ENCODE assay signal across 20 cellular contexts in the genomic region with DNA sequence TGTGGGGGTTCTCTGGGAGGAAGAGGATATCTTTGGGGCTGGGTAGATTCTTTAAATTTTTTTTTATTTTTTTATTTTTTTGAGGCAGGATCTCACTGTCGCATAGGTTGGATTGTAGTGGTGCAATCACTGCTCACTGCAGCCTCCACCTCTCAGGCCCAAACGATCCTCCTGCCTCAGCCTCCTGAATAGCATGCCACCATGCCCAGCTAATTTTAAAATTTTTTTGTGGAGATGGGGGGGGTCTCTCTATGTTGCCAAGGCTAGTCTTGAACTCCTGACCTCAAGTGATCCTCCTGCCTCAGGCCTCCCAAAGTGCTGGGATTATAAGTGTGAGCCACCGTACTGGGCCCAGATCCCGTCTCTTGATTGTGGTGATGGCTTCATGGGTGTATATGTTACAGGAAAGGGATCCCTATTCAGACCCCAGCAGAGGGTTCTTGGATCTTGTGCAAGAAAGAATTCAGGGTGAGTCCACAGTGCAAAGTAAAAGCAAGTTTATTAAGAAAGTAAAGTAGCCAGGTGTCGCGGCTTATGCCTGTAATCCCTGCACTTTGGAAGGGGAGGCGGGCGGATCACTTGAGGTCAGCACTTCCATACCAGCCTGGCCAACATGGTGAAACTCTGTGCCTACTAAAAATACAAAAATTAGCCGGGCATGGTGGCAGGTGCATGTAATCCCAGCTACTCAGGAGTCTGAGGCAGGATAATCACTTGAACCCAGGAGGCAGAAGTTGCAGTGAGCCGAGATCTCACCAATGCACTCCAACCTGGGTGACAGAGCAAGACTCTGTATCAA. TPM values are rescaled to one million over a fixed set of nuclear protein-coding genes. Genes with fewer than 3 reads are reported as not detected.
DNase-seq lines count a peak whose midpoint lies in the region; ATAC-seq, FAIRE-seq and TF ChIP-seq lines count a peak whose summit lies in the region.
"Had no signal": no experiment of that assay in that cellular context is flagged by ENCODE, and none has a peak within 500 bp of the region (broad histone marks: within the 10 kb centered on the region; RNA-seq: fewer than 3 reads in every experiment).

No MANE protein-coding gene starts in this region.

- H3F3A ChIP-seq in neural progenitor cell (ENCODE audit: low read depth): peaks cover 27% of the 10 kb centered on the region

- H3K79me2 ChIP-seq in K562 (ENCODE audit: control insufficient read depth, insufficient read depth, low read length) (peaks cover 58% of the 10 kb centered on the region), neural progenitor cell (ENCODE audit: low read depth) (peaks cover 51% of the 10 kb centered on the region)

- no peak overlapping the region for H2AFZ ChIP-seq in K562 (ENCODE audit: low read depth, low read length)
- no peak overlapping the region for H2AFZ ChIP-seq in neural progenitor cell (replicated peaks)

- no peaks in the 10 kb centered on the region for H3K9me3 ChIP-seq in CD4-positive, alpha-beta memory T cell (ENCODE audit: control insufficient read depth in 1 of 2, low read length in 2 of 2)
- H3K9me3 ChIP-seq in K562 (replicated peaks; ENCODE audit: control insufficient read depth, insufficient read depth, low read depth, low read length) (no peaks in the 10 kb centered on the region), neural progenitor cell (ENCODE audit: low read depth) (no peaks in the 10 kb centered on the region)
- H3K9me3 ChIP-seq: gastroesophageal sphincter, neutrophil, tibial nerve had no signal

- H3K9me3 Mint-ChIP-seq in activated CD4-positive, alpha-beta T cell treated with anti-CD3 and anti-CD28 coated beads for 36 hours (ENCODE audit: low read depth): no peaks in the 10 kb centered on the region
- no peaks in the 10 kb centered on the region for H3K9me3 Mint-ChIP-seq in CD4-positive, alpha-beta memory T cell
- no peaks in the 10 kb centered on the region for H3K9me3 Mint-ChIP-seq in neural progenitor cell

- in situ Hi-C loops in K562 (cut with MboI): no loop called here

- H3K27me3 Mint-ChIP-seq in activated CD4-positive, alpha-beta T cell treated with anti-CD3 and anti-CD28 coated beads for 36 hours: no peaks in the 10 kb centered on the region
- no peaks in the 10 kb centered on the region for H3K27me3 Mint-ChIP-seq in CD4-positive, alpha-beta memory T cell
- H3K27me3 Mint-ChIP-seq in neural progenitor cell (ENCODE audit: insufficient read depth, low read depth): peaks cover 3% of the 10 kb centered on the region

- no peak for TF ChIP-seq RAD21 in K562 (CRISPR knock-in tag; conservative IDR thresholded peaks at IDR 0.05 in 1 of 2, IDR thresholded peaks at IDR 0.05 in 1 of 2)

- H3K36me3 ChIP-seq in CD4-positive, alpha-beta memory T cell (ENCODE audit: insufficient read depth, low read length): peaks cover under 1% of the 10 kb centered on the region
- peaks cover 28% of the 10 kb centered on the region for H3K36me3 ChIP-seq in K562 (ENCODE audit: control insufficient read depth, insufficient read depth, low read length)
- H3K36me3 ChIP-seq in neural progenitor cell: no peaks in the 10 kb centered on the region

- H3K9me1 ChIP-seq in K562 (ENCODE audit: control insufficient read depth, insufficient read depth, low read length): no peaks in the 10 kb centered on the region

- no peaks in the 10 kb centered on the region; the same call in 1 of the 2 replicates for H4K20me1 ChIP-seq in K562 (replicated peaks; ENCODE audit: control insufficient read depth, insufficient read depth, low read length)
- peaks cover 24% of the 10 kb centered on the region for H4K20me1 ChIP-seq in neural progenitor cell (ENCODE audit: low read depth)

- 86% methylated on average over 10 of the region's 10 CpGs for WGBS in K562 (ENCODE audit: insufficient coverage, low coverage, missing lambda C conversion rate)

- no peaks in the 10 kb centered on the region for H3K27me3 ChIP-seq in CD4-positive, alpha-beta memory T cell (ENCODE audit: insufficient read depth, low read length)
- H3K27me3 ChIP-seq in K562 (ENCODE audit: control insufficient read depth in 2 of 2, insufficient read depth in 2 of 2, low read length in 2 of 2): no peaks in the 10 kb centered on the region
- no peaks in the 10 kb centered on the region for H3K27me3 ChIP-seq in neural progenitor cell
- H3K27me3 ChIP-seq: gastroesophageal sphincter, neutrophil, tibial nerve had no signal

- H3K9ac ChIP-seq in K562 (ENCODE audit: insufficient read depth in 1 of 2, low read depth in 2 of 2, low read length in 2 of 2) (no peak overlapping the region), neural progenitor cell (no peak overlapping the region)

- no peak for TF ChIP-seq CTCF in K562 (IDR thresholded peaks at IDR 0.05 in 2 of 3, conservative IDR thresholded peaks at IDR 0.05 in 1 of 3; ENCODE audit: insufficient read depth in 2 of 3, low read depth in 1 of 3, low read length in 3 of 3)
- TF ChIP-seq CTCF in neural progenitor cell (IDR thresholded peaks at IDR 0.05): no peak

- no peak for FAIRE-seq in K562 (lab: Jason Lieb, UNC)
- FAIRE-seq: A204.1, TTC549 had no signal

- TF ChIP-seq POLR2A in K562 (conservative IDR thresholded peaks at IDR 0.05): no peak

- peaks cover 24% of the 10 kb centered on the region for H3K4me1 Mint-ChIP-seq in activated CD4-positive, alpha-beta T cell treated with anti-CD3 and anti-CD28 coated beads for 36 hours
- peaks cover 17 to 45% (median 31%) of the 10 kb centered on the region in 4 donors for H3K4me1 Mint-ChIP-seq in CD4-positive, alpha-beta memory T cell
- H3K4me1 Mint-ChIP-seq in neural progenitor cell: peaks cover 25% of the 10 kb centered on the region

- no peak overlapping the region for H3K4me2 ChIP-seq in K562 (ENCODE audit: insufficient read depth, low read length)
- H3K4me2 ChIP-seq in neural progenitor cell: no peak overlapping the region

- no peak for ATAC-seq in activated CD4-positive, alpha-beta T cell treated with anti-CD3 and anti-CD28 coated beads for 36 hours
- no peak for ATAC-seq in K562
- ATAC-seq in HG02840 (IDR thresholded peaks at IDR 0.05; ENCODE audit: low FRiP score, unreplicated experiment): no peak
- ATAC-seq: esophagus mucosa, gastroesophageal sphincter had no signal

- peak overlapping the region; percentile 78 for H3K27ac Mint-ChIP-seq in activated CD4-positive, alpha-beta T cell treated with anti-CD3 and anti-CD28 coated beads for 36 hours
- peak overlapping the region in 4 of 7 donors; percentile 32 to 96 (median 68) for H3K27ac Mint-ChIP-seq in CD4-positive, alpha-beta memory T cell
- no peak overlapping the region for H3K27ac Mint-ChIP-seq in neural progenitor cell

- CTCF ChIA-PET in activated CD4-positive, alpha-beta T cell treated with anti-CD3 and anti-CD28 coated beads for 36 hours (lab: Charles Lee): interaction anchor here (1.2 kb wide), 1 partner anchor 36 kb away, joined by 5 read pairs; the partner anchor contains the start of gene VAMP8
- CTCF ChIA-PET in CD4-positive, alpha-beta memory T cell (lab: Charles Lee; ENCODE audit: partially characterized antibody): interaction anchor here (0.7 kb wide), 1 partner anchor 10 kb away, joined by 3 read pairs; no protein-coding TSS in a partner anchor
- CTCF ChIA-PET in K562 (lab: Yijun Ruan, JAX; ENCODE audit: low intra/inter-chr PET ratio): no interaction called here

- TSS peak; percentile 12 for BruUV-seq in K562 (replicated peaks; lab: Mats Ljungman, UMichigan)

- no peak overlapping the region for H3K4me3 ChIP-seq in CD4-positive, alpha-beta memory T cell (ENCODE audit: low read length in 2 of 2)
- H3K4me3 ChIP-seq in K562 (no peak overlapping the region), neural progenitor cell (no peak overlapping the region)
- H3K4me3 ChIP-seq: gastroesophageal sphincter, tibial nerve had no signal

- no peak for TF ChIP-seq EP300 in K562 (IDR thresholded peaks at IDR 0.05; ENCODE audit: low read length)

- peaks cover 49% of the 10 kb centered on the region for H3K4me1 ChIP-seq in CD4-positive, alpha-beta memory T cell (ENCODE audit: insufficient read depth, low read length)
- H3K4me1 ChIP-seq in K562 (replicated peaks in 1 of 2; ENCODE audit: control insufficient read depth in 2 of 2, insufficient read depth in 2 of 2, low read length in 2 of 2): peaks cover 11 to 33% of the 10 kb centered on the region in 2 experiments; a peak in 4 of 5 replicates
- peaks cover 10% of the 10 kb centered on the region for H3K4me1 ChIP-seq in neural progenitor cell

- H3K36me3 Mint-ChIP-seq in activated CD4-positive, alpha-beta T cell treated with anti-CD3 and anti-CD28 coated beads for 36 hours (ENCODE audit: low read depth): peaks cover 22% of the 10 kb centered on the region
- H3K36me3 Mint-ChIP-seq in CD4-positive, alpha-beta memory T cell: peaks cover 6 to 27% of the 10 kb centered on the region in 2 donors
- peaks cover 5% of the 10 kb centered on the region for H3K36me3 Mint-ChIP-seq in neural progenitor cell

- DNase-seq in activated CD4-positive, alpha-beta T cell treated with anti-CD3 and anti-CD28 coated beads for 36 hours: no peak
- DNase-seq in activated CD4-positive, alpha-beta T cell treated with anti-CD3 and anti-CD28 coated beads, Interleukin-2, amount 50 U/mL, for 1 hour: no peak
- DNase-seq in CD4-positive, alpha-beta memory T cell: no peak
- DNase-seq in K562 (ENCODE audit: extremely low read depth in 1 of 4, low spot score in 3 of 4): no peak
- no peak for DNase-seq in neural progenitor cell (ENCODE audit: low spot score)
- DNase-seq in iPS-NIHi7 (ENCODE audit: extremely low spot score): no peak
- no peak for DNase-seq in NCI-H146 (lab: John Stamatoyannopoulos, UW)
- DNase-seq: DMS 273 treated with DMSO at 0.1 percent for 48 hours; GDM1; GOT3; mesenchymal stem cell; NCI-H510A treated with DMSO at 0.1 percent for 48 hours; stimulated activated CD4-positive, alpha-beta T cell treated with anti-CD3 and anti-CD28 coated beads, Interleukin-15, amount 100 ng/mL, for 24 hours had no signal

- POLR2A ChIA-PET in activated CD4-positive, alpha-beta T cell treated with anti-CD3 and anti-CD28 coated beads for 36 hours (lab: Charles Lee): no interaction called here
- POLR2A ChIA-PET in CD4-positive, alpha-beta memory T cell (lab: Charles Lee; ENCODE audit: partially characterized antibody): interaction anchor here (1.3 to 6.5 kb wide), 5 partner anchors 11 to 75 kb away, joined by 4 to 86 read pairs (median 31); partner anchors contain the start of genes MAT2A, RNF181 and TMEM150A
- POLR2A ChIA-PET in K562 (lab: Yijun Ruan, JAX): interaction anchor here (0.7 to 1.3 kb wide), 7 partner anchors 9 to 76 kb away, joined by 3 to 5 read pairs (median 3); partner anchors contain the start of genes MAT2A and RNF181

- intact Hi-C loops in activated CD4-positive, alpha-beta T cell treated with anti-CD3 and anti-CD28 coated beads for 36 hours (cut with DNase I, micrococcal nuclease): loop anchor here (2.0 to 10.0 kb wide), 6 partner anchors 37 to 949 kb away; partner anchors contain the start of genes CHMP3 (in 1 of the 2), KDM3A (in 1 of the 2), MRPL35 (in 1 of the 2) and POLR1A (in 1 of the 2)
- intact Hi-C loops in CD4-positive, alpha-beta memory T cell (cut with micrococcal nuclease): loop anchor here (10.0 kb wide), 1 partner anchor 289 kb away; the partner anchor contains the start of gene TGOLN2
- intact Hi-C loops in K562 (cut with micrococcal nuclease): loop anchor here (5.0 kb wide), 1 partner anchor 37 kb away; the partner anchor contains the start of gene VAMP8

- no peak overlapping the region for H3K27ac ChIP-seq in CD4-positive, alpha-beta memory T cell (ENCODE audit: low read depth, low read length)
- H3K27ac ChIP-seq in K562 (ENCODE audit: extremely low read depth, low read depth, low read length) (no peak overlapping the region), neural progenitor cell (no peak overlapping the region)
- H3K27ac ChIP-seq: tibial nerve had no signal

- H3K4me3 Mint-ChIP-seq in activated CD4-positive, alpha-beta T cell treated with anti-CD3 and anti-CD28 coated beads for 36 hours: no peak overlapping the region
- H3K4me3 Mint-ChIP-seq in CD4-positive, alpha-beta memory T cell: peak overlapping the region in 4 of 8 donors; percentile 6 to 51 (median 50)
- peak overlapping the region; percentile 48 for H3K4me3 Mint-ChIP-seq in neural progenitor cell

RNA-seq across cellular contexts. Expression of gene C2orf68, which starts 2.0 kb away (rescaled TPM):
- 10 to 100 TPM; 33.7 to 47.2 TPM for total RNA-seq in activated CD4-positive, alpha-beta T cell treated with anti-CD3 and anti-CD28 coated beads for 36 hours
- total RNA-seq in CD4-positive, alpha-beta memory T cell: 10 to 100 TPM; 87.3 to 89.9 TPM
- polyA plus RNA-seq in CD4-positive, alpha-beta memory T cell: 10 to 100 TPM; 16.9 to 19.4 TPM
- total RNA-seq in K562 (2011; cell fraction: chromatin; rRNA removed; ENCODE audit: low replicate concordance): 48.1 and 80.4 TPM in 2 replicates
- total RNA-seq in K562 (2011; cell fraction: nucleolus; rRNA removed): 45.8 and 61.2 TPM in 2 replicates
- total RNA-seq in K562 (2011; cell fraction: nucleoplasm; rRNA removed): 58.4 and 76.0 TPM in 2 replicates
- total RNA-seq in K562 (2014; rRNA removed) (22.1 and 33.2 TPM in 2 replicates), K562 (2014; rRNA removed; fragmentation: Illumina TruSeq; extraction: Trizol) (29.4 and 31.7 TPM in 2 replicates), K562 (2015; rRNA removed; fragmentation: Illumina TruSeq; extraction: Trizol) (26.8 and 30.1 TPM in 2 replicates), K562 (2021) (36.6 and 41.6 TPM in 2 replicates), neural progenitor cell (ENCODE audit: low replicate concordance) (31.1 and 47.6 TPM in 2 replicates)
- polyA plus RNA-seq in K562 (2011; rRNA removed) (32.6 and 50.0 TPM in 2 replicates), K562 (2014; fragmentation: Illumina TruSeq; extraction: Trizol) (31.7 and 31.8 TPM in 2 replicates), K562 (2014; fragmentation: Nextera tagmentation; extraction: Ambion mirVana) (10 to 100 TPM; 33.1 to 33.4 TPM), K562 (2014; rRNA removed) (27.5 and 31.5 TPM in 2 replicates)
- 29.4 and 39.0 TPM in 2 replicates for polyA plus RNA-seq in K562 (2011; cell fraction: cytosol; rRNA removed)
- polyA plus RNA-seq in K562 (2011; cell fraction: nucleus; rRNA removed): 36.4 and 51.5 TPM in 2 replicates
- 25.7 and 42.8 TPM in 2 replicates for polyA plus RNA-seq in K562 (2012)
- polyA minus RNA-seq in K562 (2011; rRNA and poly(A)+ RNA removed): 24.7 and 40.2 TPM in 2 replicates
- polyA minus RNA-seq in K562 (2011; cell fraction: cytosol; rRNA and poly(A)+ RNA removed): 13.6 and 33.5 TPM in 2 replicates
- polyA minus RNA-seq in K562 (2011; cell fraction: nucleus; rRNA and poly(A)+ RNA removed): 15.9 and 17.7 TPM in 2 replicates

RNA-seq across cellular contexts. Expression of gene USP39, which starts 2.1 kb away (rescaled TPM):
- 10 to 100 TPM; 81.2 to 95.3 TPM for total RNA-seq in activated CD4-positive, alpha-beta T cell treated with anti-CD3 and anti-CD28 coated beads for 36 hours
- total RNA-seq in CD4-positive, alpha-beta memory T cell: 10 to 100 TPM; 57.2 to 61.7 TPM
- 10 to 100 TPM; 72.5 to 90.2 TPM for polyA plus RNA-seq in CD4-positive, alpha-beta memory T cell
- total RNA-seq in K562 (2011; cell fraction: chromatin; rRNA removed; ENCODE audit: low replicate concordance): 135 and 208 TPM in 2 replicates
- 115 and 138 TPM in 2 replicates for total RNA-seq in K562 (2011; cell fraction: nucleolus; rRNA removed)
- 129 and 174 TPM in 2 replicates for total RNA-seq in K562 (2011; cell fraction: nucleoplasm; rRNA removed)
- total RNA-seq in K562 (2014; rRNA removed) (145 and 183 TPM in 2 replicates), K562 (2014; rRNA removed; fragmentation: Illumina TruSeq; extraction: Trizol) (119 and 123 TPM in 2 replicates), K562 (2015; rRNA removed; fragmentation: Illumina TruSeq; extraction: Trizol) (128 and 131 TPM in 2 replicates), K562 (2021) (121 and 124 TPM in 2 replicates), neural progenitor cell (ENCODE audit: low replicate concordance) (85.3 and 87.3 TPM in 2 replicates)
- polyA plus RNA-seq in K562 (2011; rRNA removed) (103 and 153 TPM in 2 replicates), K562 (2014; fragmentation: Illumina TruSeq; extraction: Trizol) (152 and 167 TPM in 2 replicates), K562 (2014; fragmentation: Nextera tagmentation; extraction: Ambion mirVana) (10 to 100 TPM; 63.3 to 68.4 TPM), K562 (2014; rRNA removed) (130 and 144 TPM in 2 replicates)
- polyA plus RNA-seq in K562 (2011; cell fraction: cytosol; rRNA removed): 84.8 and 132 TPM in 2 replicates
- 110 and 190 TPM in 2 replicates for polyA plus RNA-seq in K562 (2011; cell fraction: nucleus; rRNA removed)
- polyA plus RNA-seq in K562 (2012): 88.5 and 121 TPM in 2 replicates
- 87.9 and 140 TPM in 2 replicates for polyA minus RNA-seq in K562 (2011; rRNA and poly(A)+ RNA removed)
- 38.3 and 80.0 TPM in 2 replicates for polyA minus RNA-seq in K562 (2011; cell fraction: cytosol; rRNA and poly(A)+ RNA removed)
- 58.9 and 61.4 TPM in 2 replicates for polyA minus RNA-seq in K562 (2011; cell fraction: nucleus; rRNA and poly(A)+ RNA removed)

RNA-seq across cellular contexts. Expression of gene TMEM150A, which starts 11.4 kb away (rescaled TPM):
- 1 to 10 TPM; 1.3 to 2.5 TPM for total RNA-seq in activated CD4-positive, alpha-beta T cell treated with anti-CD3 and anti-CD28 coated beads for 36 hours
- total RNA-seq in CD4-positive, alpha-beta memory T cell: 10 to 100 TPM; 13.3 to 14.3 TPM
- polyA plus RNA-seq in CD4-positive, alpha-beta memory T cell: 10 to 100 TPM; 15.3 to 17.9 TPM
- 12.3 and 50.7 TPM in 2 replicates for total RNA-seq in K562 (2011; cell fraction: chromatin; rRNA removed; ENCODE audit: low replicate concordance)
- total RNA-seq in K562 (2011; cell fraction: nucleolus; rRNA removed): 25.1 and 34.9 TPM in 2 replicates
- 20.9 and 29.0 TPM in 2 replicates for total RNA-seq in K562 (2011; cell fraction: nucleoplasm; rRNA removed)
- total RNA-seq in K562 (2014; rRNA removed): 8.4 and 12.9 TPM in 2 replicates
- total RNA-seq in K562 (2014; rRNA removed; fragmentation: Illumina TruSeq; extraction: Trizol): 3.6 and 6.0 TPM in 2 replicates
- 7.4 and 8.4 TPM in 2 replicates for total RNA-seq in K562 (2015; rRNA removed; fragmentation: Illumina TruSeq; extraction: Trizol)
- total RNA-seq in K562 (2021): 13.3 and 15.5 TPM in 2 replicates
- polyA plus RNA-seq in K562 (2011; rRNA removed): 8.9 and 9.6 TPM in 2 replicates
- polyA plus RNA-seq in K562 (2011; cell fraction: cytosol; rRNA removed): 7.1 and 29.5 TPM in 2 replicates
- polyA plus RNA-seq in K562 (2011; cell fraction: nucleus; rRNA removed): 31.7 and 96.1 TPM in 2 replicates
- 11.9 and 15.8 TPM in 2 replicates for polyA plus RNA-seq in K562 (2012)
- polyA plus RNA-seq in K562 (2014; fragmentation: Illumina TruSeq; extraction: Trizol): 17.1 and 20.8 TPM in 2 replicates
- polyA plus RNA-seq in K562 (2014; fragmentation: Nextera tagmentation; extraction: Ambion mirVana): 1 to 10 TPM; 3.9 to 5.3 TPM
- polyA plus RNA-seq in K562 (2014; rRNA removed): 12.9 and 16.2 TPM in 2 replicates
- polyA minus RNA-seq in K562 (2011; rRNA and poly(A)+ RNA removed): 3.5 and 7.0 TPM in 2 replicates
- 3.9 and 9.4 TPM in 2 replicates for polyA minus RNA-seq in K562 (2011; cell fraction: cytosol; rRNA and poly(A)+ RNA removed)
- 7.6 and 11.0 TPM in 2 replicates for polyA minus RNA-seq in K562 (2011; cell fraction: nucleus; rRNA and poly(A)+ RNA removed)
- 7.2 and 12.5 TPM in 2 replicates for total RNA-seq in neural progenitor cell (ENCODE audit: low replicate concordance)

RNA-seq across cellular contexts. Expression of gene RNF181, which starts 18.4 kb away (rescaled TPM):
- total RNA-seq in activated CD4-positive, alpha-beta T cell treated with anti-CD3 and anti-CD28 coated beads for 36 hours: 100 to 1,000 TPM; 113 to 140 TPM
- total RNA-seq in CD4-positive, alpha-beta memory T cell: 10 to 100 TPM; 73.6 to 77.1 TPM
- polyA plus RNA-seq in CD4-positive, alpha-beta memory T cell: 100 to 1,000 TPM; 176 to 215 TPM
- total RNA-seq in K562 (2011; cell fraction: chromatin; rRNA removed; ENCODE audit: low replicate concordance): 76.8 and 189 TPM in 2 replicates
- total RNA-seq in K562 (2011; cell fraction: nucleolus; rRNA removed): 209 and 223 TPM in 2 replicates
- total RNA-seq in K562 (2011; cell fraction: nucleoplasm; rRNA removed): 148 and 152 TPM in 2 replicates
- total RNA-seq in K562 (2014; rRNA removed) (189 and 243 TPM in 2 replicates), K562 (2014; rRNA removed; fragmentation: Illumina TruSeq; extraction: Trizol) (181 and 208 TPM in 2 replicates), K562 (2015; rRNA removed; fragmentation: Illumina TruSeq; extraction: Trizol) (150 and 156 TPM in 2 replicates), K562 (2021) (139 and 158 TPM in 2 replicates), neural progenitor cell (ENCODE audit: low replicate concordance) (81.3 and 113 TPM in 2 replicates)
- polyA plus RNA-seq in K562 (2011; rRNA removed) (324 and 492 TPM in 2 replicates), K562 (2014; fragmentation: Illumina TruSeq; extraction: Trizol) (253 and 256 TPM in 2 replicates), K562 (2014; fragmentation: Nextera tagmentation; extraction: Ambion mirVana) (100 to 1,000 TPM; 425 to 485 TPM), K562 (2014; rRNA removed) (289 and 334 TPM in 2 replicates)
- 513 and 736 TPM in 2 replicates for polyA plus RNA-seq in K562 (2011; cell fraction: cytosol; rRNA removed)
- 354 and 425 TPM in 2 replicates for polyA plus RNA-seq in K562 (2011; cell fraction: nucleus; rRNA removed)
- 249 and 379 TPM in 2 replicates for polyA plus RNA-seq in K562 (2012)
- polyA minus RNA-seq in K562 (2011; rRNA and poly(A)+ RNA removed): 88.4 and 169 TPM in 2 replicates
- 40.6 and 67.6 TPM in 2 replicates for polyA minus RNA-seq in K562 (2011; cell fraction: cytosol; rRNA and poly(A)+ RNA removed)
- 58.2 and 63.7 TPM in 2 replicates for polyA minus RNA-seq in K562 (2011; cell fraction: nucleus; rRNA and poly(A)+ RNA removed)

RNA-seq across cellular contexts. Expression of gene VAMP5, which starts 29.7 kb away (rescaled TPM):
- total RNA-seq in activated CD4-positive, alpha-beta T cell treated with anti-CD3 and anti-CD28 coated beads for 36 hours: 10 to 100 TPM; 21.4 to 26.7 TPM
- total RNA-seq in CD4-positive, alpha-beta memory T cell: 10 to 100 TPM; 25.5 to 25.6 TPM
- 100 to 1,000 TPM; 109 to 136 TPM for polyA plus RNA-seq in CD4-positive, alpha-beta memory T cell
- 0.74 and 3.7 TPM in 2 replicates for total RNA-seq in K562 (2011; cell fraction: chromatin; rRNA removed; ENCODE audit: low replicate concordance)
- total RNA-seq in K562 (2011; cell fraction: nucleolus; rRNA removed): 2.6 and 4.3 TPM in 2 replicates
- total RNA-seq in K562 (2011; cell fraction: nucleoplasm; rRNA removed): 1.8 and 2.7 TPM in 2 replicates
- total RNA-seq in K562 (2014; rRNA removed) (0.41 and 0.59 TPM in 2 replicates), K562 (2014; rRNA removed; fragmentation: Illumina TruSeq; extraction: Trizol) (not detected in 2 replicates), K562 (2015; rRNA removed; fragmentation: Illumina TruSeq; extraction: Trizol) (not detected in 2 replicates), K562 (2021) (0.85 and 1.1 TPM in 2 replicates), neural progenitor cell (ENCODE audit: low replicate concordance) (not detected in 2 replicates)
- polyA plus RNA-seq in K562 (2011; rRNA removed) (1.5 and 1.9 TPM in 2 replicates), K562 (2014; fragmentation: Illumina TruSeq; extraction: Trizol) (0.39 and 0.54 TPM in 2 replicates), K562 (2014; fragmentation: Nextera tagmentation; extraction: Ambion mirVana) (1 to 10 TPM; 1.5 to 1.9 TPM), K562 (2014; rRNA removed) (0.34 and 1.5 TPM in 2 replicates)
- polyA plus RNA-seq in K562 (2011; cell fraction: cytosol; rRNA removed): 2.1 and 2.8 TPM in 2 replicates
- 4.2 and 6.3 TPM in 2 replicates for polyA plus RNA-seq in K562 (2011; cell fraction: nucleus; rRNA removed)
- 0.68 and 4.7 TPM in 2 replicates for polyA plus RNA-seq in K562 (2012)
- polyA minus RNA-seq in K562 (2011; rRNA and poly(A)+ RNA removed): 1.3 and 2.5 TPM in 2 replicates
- not detected in 2 replicates for polyA minus RNA-seq in K562 (2011; cell fraction: cytosol; rRNA and poly(A)+ RNA removed)
- polyA minus RNA-seq in K562 (2011; cell fraction: nucleus; rRNA and poly(A)+ RNA removed): 0.54 and 0.78 TPM in 2 replicates
